Comparison of ENCODE assay signal across 10 cellular contexts in genomic region chr6:63640062-63640461, GRCh38. TPM values are rescaled to one million over a fixed set of nuclear protein-coding genes. Genes with fewer than 3 reads are reported as not detected.
DNase-seq lines count a peak whose midpoint lies in the region; ATAC-seq and TF ChIP-seq lines count a peak whose summit lies in the region.
"Had no signal": no experiment of that assay in that cellular context is flagged by ENCODE, and none has a peak within 500 bp of the region (broad histone marks: within the 10 kb centered on the region; RNA-seq: fewer than 3 reads in every experiment).

No MANE protein-coding gene starts in this region.

- H3K27ac ChIP-seq in BLaER1 treated with 17β-estradiol and CSF1 and Interleukin-3, amounts not matched to agents 10 nM and 100 nM, result no peak overlapping the region
- H3K27ac ChIP-seq: upper lobe of left lung had no signal

- H3K27ac Mint-ChIP-seq in HFFc6 (peak overlapping the region; percentile 67), nephron (no peak overlapping the region)

- H3K4me3 ChIP-seq in BLaER1 treated with 17β-estradiol and CSF1 and Interleukin-3, amounts not matched to agents 10 nM and 100 nM, result no peak overlapping the region
- H3K4me3 ChIP-seq: upper lobe of left lung had no signal

- peak overlapping the region in 8 of 11 experiments; percentile 2 to 85 (median 76); a peak in 14 of 22 replicates for H3K4me2 ChIP-seq in BLaER1 treated with 17β-estradiol and CSF1 and Interleukin-3, amounts not matched to agents 10 nM and 100 nM

- H3K9me3 ChIP-seq in BLaER1 treated with 17β-estradiol and CSF1 and Interleukin-3, amounts not matched to agents 10 nM and 100 nM (replicated peaks in 1 of 11), result no peaks in the 10 kb centered on the region
- H3K9me3 ChIP-seq: upper lobe of left lung had no signal

- H3K27me3 ChIP-seq in BLaER1 treated with 17β-estradiol and CSF1 and Interleukin-3, amounts not matched to agents 10 nM and 100 nM, result no peaks in the 10 kb centered on the region
- H3K27me3 ChIP-seq: upper lobe of left lung had no signal

- peak overlapping the region; percentile 60 for H3K4me3 Mint-ChIP-seq in HFFc6
- peak overlapping the region in 2 of 3 experiments; percentile 14 to 32 for H3K4me3 Mint-ChIP-seq in nephron

- H3K4me1 Mint-ChIP-seq in HFFc6 (ENCODE audit: low read depth), result peaks cover 65% of the 10 kb centered on the region
- H3K4me1 Mint-ChIP-seq in nephron, result peaks cover 46% of the 10 kb centered on the region

- H3K9ac ChIP-seq in BLaER1 treated with 17β-estradiol and CSF1 and Interleukin-3, amounts not matched to agents 10 nM and 100 nM, result no peak overlapping the region

- peaks cover 5 to 25% (median 14%) of the 10 kb centered on the region in 11 experiments; a peak in 16 of 22 replicates for H3K36me3 ChIP-seq in BLaER1 treated with 17β-estradiol and CSF1 and Interleukin-3, amounts not matched to agents 10 nM and 100 nM
- H3K36me3 ChIP-seq: upper lobe of left lung had no signal

- no peak for ATAC-seq in esophagus mucosa

- H3K4me1 ChIP-seq in BLaER1 treated with 17β-estradiol and CSF1 and Interleukin-3, amounts not matched to agents 10 nM and 100 nM, result peaks cover 14 to 53% (median 45%) of the 10 kb centered on the region in 10 experiments

- H3K9me3 Mint-ChIP-seq in HFFc6 (no peaks in the 10 kb centered on the region), nephron (no peaks in the 10 kb centered on the region)

- no peak for TF ChIP-seq CTCF in HFFc6 (IDR thresholded peaks at IDR 0.05)
- TF ChIP-seq CTCF in nephron (IDR thresholded peaks at IDR 0.05; ENCODE audit: unreplicated experiment in 3 of 3), result no peak

- peaks cover 52 to 91% (median 86%) of the 10 kb centered on the region in 11 experiments for H4K20me1 ChIP-seq in BLaER1 treated with 17β-estradiol and CSF1 and Interleukin-3, amounts not matched to agents 10 nM and 100 nM

- H3K27me3 Mint-ChIP-seq in HFFc6 (ENCODE audit: insufficient read depth) (peaks cover 2% of the 10 kb centered on the region; the same call in 1 of the 2 replicates), nephron (ENCODE audit: low read depth) (no peaks in the 10 kb centered on the region)

- H3K36me3 Mint-ChIP-seq in HFFc6 (ENCODE audit: low read depth) (no peaks in the 10 kb centered on the region), nephron (ENCODE audit: low read depth) (peaks cover 6% of the 10 kb centered on the region)

- DNase-seq in HFFc6, result peak; percentile 75
- DNase-seq in amniotic epithelial cell (ENCODE audit: low read depth), result peak; percentile 77
- DNase-seq in SHP77 (lab: John Stamatoyannopoulos, UW), result no peak
- DNase-seq in inferior parietal cortex (ENCODE audit: extremely low spot score), result no peak
- DNase-seq in stimulated activated CD4-positive, alpha-beta T cell treated with anti-CD3 and anti-CD28 coated beads, Interleukin-4, amount 100 ng/mL, for 4 hours, result no peak
- DNase-seq: stimulated activated CD4-positive, alpha-beta T cell treated with anti-CD3 and anti-CD28 coated beads, Interleukin-4, amount 100 ng/mL, for 1 hour; upper lobe of left lung had no signal

RNA-seq across cellular contexts. Expression of gene PHF3, which starts 4.5 kb away (rescaled TPM):
- 10 to 100 TPM; 22.4 to 27.8 (median 26.2) TPM for total RNA-seq in HFFc6 (2021; fragmentation: NEBNext Ultra II Directional; extraction: Animal tissue kit (Norgen Biotek cat#: 25700))
- total RNA-seq in esophagus mucosa, result 19.5 TPM

Comparison
In these comparisons a context has a peak if more than half of its experiments do, and no peak if none do; other contexts are left out.
1. DNase-seq: peak in HFFc6 (single experiment) and amniotic epithelial cell (single experiment); none in SHP77 (0 of 2), inferior parietal cortex (single experiment) and stimulated activated CD4-positive, alpha-beta T cell treated with anti-CD3 and anti-CD28 coated beads, Interleukin-4, amount 100 ng/mL, for 4 hours (0 of 2).